ENCODE assay signal across 14 cellular contexts in the genomic region with DNA sequence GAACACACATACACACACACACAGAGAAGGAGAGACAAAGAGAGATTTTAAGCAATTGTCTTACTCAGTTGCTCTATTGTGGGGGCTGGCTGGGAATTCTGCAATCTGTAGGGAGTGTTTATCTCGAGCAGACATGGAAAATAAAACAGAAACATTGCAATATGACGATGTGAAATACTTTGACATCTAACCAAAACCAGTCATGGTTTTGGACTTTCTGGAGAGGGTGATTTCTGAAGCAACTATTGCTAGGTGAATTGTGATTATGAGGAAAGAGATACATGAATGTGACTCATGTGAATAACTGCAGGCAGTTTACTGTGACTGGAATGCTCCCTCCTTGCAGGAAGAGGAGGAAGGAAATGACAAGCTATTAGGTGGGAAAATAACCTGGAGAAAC. TPM values are rescaled to one million over a fixed set of nuclear protein-coding genes. Genes with fewer than 3 reads are reported as not detected.
A peak's percentile ranks its signal among the peaks of the same experiment; 100 is the strongest.
DNase-seq lines count a peak whose midpoint lies in the region; ATAC-seq, FAIRE-seq and TF ChIP-seq lines count a peak whose summit lies in the region.
"Had no signal": no experiment of that assay in that cellular context is flagged by ENCODE, and none has a peak within 500 bp of the region (broad histone marks: within the 10 kb centered on the region; RNA-seq: fewer than 3 reads in every experiment).

No MANE protein-coding gene starts in this region.

- peak overlapping the region; percentile 71 for H3K27ac Mint-ChIP-seq in HFFc6
- no peak overlapping the region for H3K27ac Mint-ChIP-seq in activated CD8-positive, alpha-beta T cell treated with anti-CD3 and anti-CD28 coated beads for 36 hours
- H3K27ac Mint-ChIP-seq: naive thymus-derived CD4-positive, alpha-beta T cell had no signal

- H3K4me1 ChIP-seq in A549 (peaks cover 42% of the 10 kb centered on the region), suprapubic skin (peaks cover 4% of the 10 kb centered on the region)
- H3K4me1 ChIP-seq: thyroid gland had no signal

- peak in 1 of 2 experiments; percentile 49; a peak in 2 of 5 replicates for TF ChIP-seq EP300 in A549 (IDR thresholded peaks at IDR 0.05)
- no peak for TF ChIP-seq EP300 in suprapubic skin (IDR thresholded peaks at IDR 0.05)

- POLR2A ChIA-PET in A549 (lab: Yijun Ruan, JAX) = interaction anchor here (1.0 to 1.4 kb wide), 3 partner anchors 12 to 44 kb away, joined by 3 to 6 read pairs (median 5); a partner anchor contains a TSS
- POLR2A ChIA-PET in activated CD8-positive, alpha-beta T cell treated with anti-CD3 and anti-CD28 coated beads for 36 hours (lab: Charles Lee) = interaction anchor here (0.6 kb wide), 1 partner anchor 35 kb away, joined by 3 read pairs; no protein-coding TSS in a partner anchor

- H3K4me3 ChIP-seq in A549 (no peak overlapping the region), brain microvascular endothelial cell (ENCODE audit: low read depth, low read length) (no peak overlapping the region), suprapubic skin (no peak overlapping the region)
- H3K4me3 ChIP-seq: esophagus muscularis mucosa, thyroid gland had no signal

- H3K27me3 Mint-ChIP-seq in HFFc6 (ENCODE audit: insufficient read depth) = no peaks in the 10 kb centered on the region
- peaks cover 8% of the 10 kb centered on the region for H3K27me3 Mint-ChIP-seq in activated CD8-positive, alpha-beta T cell treated with anti-CD3 and anti-CD28 coated beads for 36 hours

- ATAC-seq in A549 = peak; percentile 73 to 93
- no peak for ATAC-seq in activated CD8-positive, alpha-beta T cell treated with anti-CD3 and anti-CD28 coated beads for 36 hours
- ATAC-seq: naive thymus-derived CD4-positive, alpha-beta T cell had no signal

- TF ChIP-seq RAD21 in A549 (conservative IDR thresholded peaks at IDR 0.05 in 1 of 2, IDR thresholded peaks at IDR 0.05 in 1 of 2) = no peak; a peak in 1 of 5 replicates

- H3K9me3 ChIP-seq in A549 (no peaks in the 10 kb centered on the region), suprapubic skin (no peaks in the 10 kb centered on the region)
- H3K9me3 ChIP-seq: esophagus muscularis mucosa, thyroid gland had no signal

- TF ChIP-seq POLR2A in A549 (IDR thresholded peaks at IDR 0.05; ENCODE audit: low read length) (no peak), suprapubic skin (IDR thresholded peaks at IDR 0.05) (no peak)

- in situ Hi-C loops in brain microvascular endothelial cell (cut with HindIII; ENCODE audit: low pct_ligation_motif_present, low sequenced_read_pairs) = no loop called here

- peak overlapping the region; percentile 62 for H3K4me3 Mint-ChIP-seq in HFFc6
- no peak overlapping the region for H3K4me3 Mint-ChIP-seq in activated CD8-positive, alpha-beta T cell treated with anti-CD3 and anti-CD28 coated beads for 36 hours
- H3K4me3 Mint-ChIP-seq: naive thymus-derived CD4-positive, alpha-beta T cell had no signal

- no peak for FAIRE-seq in A549 (lab: Jason Lieb, UNC)

- 19% methylated on average over 2 of the region's 2 CpGs for WGBS in A549 (ENCODE audit: missing lambda C conversion rate)
- 33% methylated on average over 2 of the region's 2 CpGs for WGBS in suprapubic skin

- H3K36me3 ChIP-seq in brain microvascular endothelial cell (replicated peaks) (no peaks in the 10 kb centered on the region), suprapubic skin (no peaks in the 10 kb centered on the region)
- H3K36me3 ChIP-seq: esophagus muscularis mucosa, thyroid gland had no signal

- no peaks in the 10 kb centered on the region for H3K36me3 Mint-ChIP-seq in HFFc6 (ENCODE audit: low read depth)
- H3K36me3 Mint-ChIP-seq in activated CD8-positive, alpha-beta T cell treated with anti-CD3 and anti-CD28 coated beads for 36 hours (ENCODE audit: low read depth) = no peaks in the 10 kb centered on the region
- H3K36me3 Mint-ChIP-seq: naive thymus-derived CD4-positive, alpha-beta T cell had no signal

- no peaks in the 10 kb centered on the region for H3K9me3 Mint-ChIP-seq in HFFc6
- H3K9me3 Mint-ChIP-seq in activated CD8-positive, alpha-beta T cell treated with anti-CD3 and anti-CD28 coated beads for 36 hours = no peaks in the 10 kb centered on the region

- H3K27ac ChIP-seq in A549 (peak overlapping the region; percentile 12 to 58; a peak in 4 of 6 replicates), brain microvascular endothelial cell (peak overlapping the region; percentile 81), suprapubic skin (no peak overlapping the region)
- H3K27ac ChIP-seq: esophagus muscularis mucosa, thyroid gland had no signal

- H3K4me1 Mint-ChIP-seq in HFFc6 (ENCODE audit: low read depth) = peaks cover 55% of the 10 kb centered on the region
- peaks cover 5% of the 10 kb centered on the region for H3K4me1 Mint-ChIP-seq in activated CD8-positive, alpha-beta T cell treated with anti-CD3 and anti-CD28 coated beads for 36 hours (ENCODE audit: low read depth)

- peak overlapping the region; percentile 46 for H3K4me2 ChIP-seq in A549

- DNase-seq in A549 (ENCODE audit: low read depth in 1 of 2, low spot score in 1 of 2) (peak; percentile 26 to 54), HFFc6 (peak; percentile 80), brain microvascular endothelial cell (peak; percentile 67), iris pigment epithelial cell (ENCODE audit: low read depth) (peak; percentile 92), suprapubic skin (ENCODE audit: low spot score in 2 of 2) (no peak), NK-92 (lab: John Stamatoyannopoulos, UW; ENCODE audit: unreplicated experiment) (no peak), NCI-H1436 treated with DMSO at 0.1 percent for 48 hours (lab: John Stamatoyannopoulos, UW) (no peak)
- DNase-seq in activated CD8-positive, alpha-beta T cell treated with anti-CD3 and anti-CD28 coated beads for 36 hours = no peak
- DNase-seq: caudate nucleus; DND-41; naive thymus-derived CD4-positive, alpha-beta T cell; NCI-H146; thyroid gland had no signal

- H3K27me3 ChIP-seq in brain microvascular endothelial cell (replicated peaks) (no peaks in the 10 kb centered on the region), suprapubic skin (no peaks in the 10 kb centered on the region)
- H3K27me3 ChIP-seq: esophagus muscularis mucosa, thyroid gland had no signal

- TF ChIP-seq CTCF in A549 (IDR thresholded peaks at IDR 0.05) (no peak), HFFc6 (IDR thresholded peaks at IDR 0.05) (no peak), brain microvascular endothelial cell (IDR thresholded peaks at IDR 0.05; ENCODE audit: low read depth, low read length, missing control alignments) (no peak), suprapubic skin (IDR thresholded peaks at IDR 0.05) (no peak)
- TF ChIP-seq CTCF in activated CD8-positive, alpha-beta T cell treated with anti-CD3 and anti-CD28 coated beads for 36 hours (IDR thresholded peaks at IDR 0.05) = no peak

- CTCF ChIA-PET in A549 (lab: Yijun Ruan, JAX) = interaction anchor here (1.0 to 1.8 kb wide), 7 partner anchors 12 to 132 kb away, joined by 3 to 6 read pairs (median 3); a partner anchor contains a TSS
- CTCF ChIA-PET in activated CD8-positive, alpha-beta T cell treated with anti-CD3 and anti-CD28 coated beads for 36 hours (lab: Charles Lee) = interaction anchor here (0.8 to 1.0 kb wide), 2 partner anchors 12 to 53 kb away, joined by 3 read pairs; no protein-coding TSS in a partner anchor

- intact Hi-C loops in activated CD8-positive, alpha-beta T cell treated with anti-CD3 and anti-CD28 coated beads for 36 hours (cut with micrococcal nuclease) = no loop called here

TF ChIP-seq in A549, 52 proteins besides CTCF, POLR2A, EP300 and RAD21 (continues in another document):
- no peak for TF ChIP-seq CBX2 (IDR thresholded peaks at IDR 0.05; ENCODE audit: borderline replicate concordance, low read depth)
- TF ChIP-seq ZSCAN20 (CRISPR knock-in tag; IDR thresholded peaks at IDR 0.05) = no peak
- TF ChIP-seq HOXB13 (CRISPR knock-in tag; IDR thresholded peaks at IDR 0.05; ENCODE audit: low read depth) = no peak
- 0 out of 3 replicates have a peak, but pooled peaks have one; percentile 11 for TF ChIP-seq SMC3 (IDR thresholded peaks at IDR 0.05)
- peak; percentile 48 to 70; a peak in 3 of 4 replicates for TF ChIP-seq CEBPB (IDR thresholded peaks at IDR 0.05)
- no peak for TF ChIP-seq RNF2 (IDR thresholded peaks at IDR 0.05; ENCODE audit: borderline replicate concordance, low read depth)
- no peak for TF ChIP-seq EHMT2 (IDR thresholded peaks at IDR 0.05; ENCODE audit: low read depth)
- peak; percentile 47 for TF ChIP-seq FOSL2 (IDR thresholded peaks at IDR 0.05)
- peak; percentile 86 for TF ChIP-seq FOSL2 (CRISPR knock-in tag; IDR thresholded peaks at IDR 0.05)
- no peak for TF ChIP-seq PHF8 (IDR thresholded peaks at IDR 0.05; ENCODE audit: borderline replicate concordance, low read depth)
- TF ChIP-seq, protein P1, sequence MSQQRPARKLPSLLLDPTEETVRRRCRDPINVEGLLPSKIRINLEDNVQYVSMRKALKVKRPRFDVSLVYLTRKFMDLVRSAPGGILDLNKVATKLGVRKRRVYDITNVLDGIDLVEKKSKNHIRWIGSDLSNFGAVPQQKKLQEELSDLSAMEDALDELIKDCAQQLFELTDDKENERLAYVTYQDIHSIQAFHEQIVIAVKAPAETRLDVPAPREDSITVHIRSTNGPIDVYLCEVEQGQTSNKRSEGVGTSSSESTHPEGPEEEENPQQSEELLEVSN (IDR thresholded peaks at IDR 0.05; ENCODE audit: borderline replicate concordance, low read depth) = no peak
- no peak; a peak in 1 of 5 replicates for TF ChIP-seq JUN (IDR thresholded peaks at IDR 0.05)
- no peak for TF ChIP-seq RFX5 (IDR thresholded peaks at IDR 0.05)
- no peak for TF ChIP-seq GATA3 (IDR thresholded peaks at IDR 0.05; ENCODE audit: borderline replicate concordance)
- TF ChIP-seq POLR2AphosphoS2 (conservative IDR thresholded peaks at IDR 0.05; ENCODE audit: low read length) = no peak
- no peak for TF ChIP-seq RARB (CRISPR knock-in tag; IDR thresholded peaks at IDR 0.05)
- TF ChIP-seq FOSB (CRISPR knock-in tag; IDR thresholded peaks at IDR 0.05) = no peak
- TF ChIP-seq, protein P2, sequence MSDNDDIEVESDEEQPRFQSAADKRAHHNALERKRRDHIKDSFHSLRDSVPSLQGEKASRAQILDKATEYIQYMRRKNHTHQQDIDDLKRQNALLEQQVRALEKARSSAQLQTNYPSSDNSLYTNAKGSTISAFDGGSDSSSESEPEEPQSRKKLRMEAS (IDR thresholded peaks at IDR 0.05) = no peak

RNA-seq across cellular contexts. Expression of a gene that starts 12.3 kb away (rescaled TPM):
- polyA plus RNA-seq in A549 (2011; rRNA removed) (39.5 and 49.4 TPM in 2 replicates), A549 (2017; fragmentation: RNase III; extraction: RNeasy Plus Mini Kit Qiagen cat#74134 plus additional on column Dnase treatment) (50.6 to 59.7 TPM (median 56.5 TPM) in 3 replicates)
- 6.7 and 8.0 TPM in 2 replicates for polyA plus RNA-seq in A549 (2012; cell fraction: cytosol; rRNA removed)
- polyA plus RNA-seq in A549 (2012; cell fraction: nucleus; rRNA removed) = 18.3 and 28.7 TPM in 2 replicates
- polyA minus RNA-seq in A549 (2011; rRNA and poly(A)+ RNA removed) = 71.1 and 91.9 TPM in 2 replicates
- total RNA-seq in HFFc6 (2021; fragmentation: NEBNext Ultra II Directional; extraction: Animal tissue kit (Norgen Biotek cat#: 25700)) = 10 to 100 TPM; 35.4 to 55.9 (median 37.6) TPM
- total RNA-seq in suprapubic skin = 100 to 1,000 TPM in 1 of 4 donors, 10 to 100 TPM in 3; 39.8 to 107 (median 60.7) TPM
- total RNA-seq in activated CD8-positive, alpha-beta T cell treated with anti-CD3 and anti-CD28 coated beads for 36 hours = 1 to 10 TPM; 1.2 to 2.4 TPM

Comparison
In these comparisons a context has a peak if more than half of its experiments do, and no peak if none do; other contexts are left out.
1. DNase-seq: peak in A549 (2 of 2), HFFc6 (single experiment), brain microvascular endothelial cell (single experiment) and iris pigment epithelial cell (single experiment); none in suprapubic skin (0 of 2), NK-92 (single experiment), activated CD8-positive, alpha-beta T cell treated with anti-CD3 and anti-CD28 coated beads for 36 hours (single experiment) and NCI-H1436 treated with DMSO at 0.1 percent for 48 hours (single experiment).
2. RNA of a gene that starts 12.3 kb away (total RNA-seq): 39.8 to 107 TPM in suprapubic skin and 35.4 to 55.9 TPM in HFFc6; 1.2 to 2.4 TPM in activated CD8-positive, alpha-beta T cell treated with anti-CD3 and anti-CD28 coated beads for 36 hours; every median in the first group is over 10 times any median in the second.